Comparison of ENCODE assay signal across 8 cellular contexts in genomic region chr4:145181091-145181501, GRCh38. TPM values are rescaled to one million over a fixed set of nuclear protein-coding genes. Genes with fewer than 3 reads are reported as not detected.
DNase-seq lines count a peak whose midpoint lies in the region; ATAC-seq and TF ChIP-seq lines count a peak whose summit lies in the region.

No MANE protein-coding gene starts in this region.

- in situ Hi-C loops in GM23248 (cut with MboI) = no loop called here

- no peak for TF ChIP-seq CTCF in SU-DHL-6 (IDR thresholded peaks at IDR 0.05; ENCODE audit: insufficient read depth, low read length, poor library complexity, severe bottlenecking)

- H3K4me2 ChIP-seq in GM23248 (ENCODE audit: unreplicated experiment) (peak overlapping the region; percentile 83), SU-DHL-6 (ENCODE audit: low read depth, low read length, poor library complexity, severe bottlenecking) (peak overlapping the region; percentile 83)

- H3K4me3 Mint-ChIP-seq in stimulated activated effector memory CD8-positive, alpha-beta T cell treated with anti-CD3 and anti-CD28 coated beads, Interleukin-12 subunit alpha, Interleukin-12 subunit beta, amount 100 ng/mL, for 72 hours = peak overlapping the region; percentile 80

- H3K79me2 ChIP-seq in GM23248 (ENCODE audit: insufficient read depth) = peaks cover 35% of the 10 kb centered on the region
- peaks cover 34% of the 10 kb centered on the region for H3K79me2 ChIP-seq in SU-DHL-6 (ENCODE audit: insufficient read depth, low read length)

- H3K36me3 Mint-ChIP-seq in stimulated activated effector memory CD8-positive, alpha-beta T cell treated with anti-CD3 and anti-CD28 coated beads, Interleukin-12 subunit alpha, Interleukin-12 subunit beta, amount 100 ng/mL, for 72 hours = peaks cover 24% of the 10 kb centered on the region

- peak overlapping the region; percentile 86 for H3K27ac Mint-ChIP-seq in stimulated activated effector memory CD8-positive, alpha-beta T cell treated with anti-CD3 and anti-CD28 coated beads, Interleukin-12 subunit alpha, Interleukin-12 subunit beta, amount 100 ng/mL, for 72 hours

- H4K20me1 ChIP-seq in GM23248 (ENCODE audit: insufficient read depth) (no peaks in the 10 kb centered on the region), SU-DHL-6 (ENCODE audit: low read depth, low read length) (no peaks in the 10 kb centered on the region)

- peaks cover 10% of the 10 kb centered on the region for H3K4me1 Mint-ChIP-seq in stimulated activated effector memory CD8-positive, alpha-beta T cell treated with anti-CD3 and anti-CD28 coated beads, Interleukin-12 subunit alpha, Interleukin-12 subunit beta, amount 100 ng/mL, for 72 hours

- H3K27me3 ChIP-seq in GM23248 (replicated peaks; ENCODE audit: insufficient read depth) (no peaks in the 10 kb centered on the region), SU-DHL-6 (ENCODE audit: low read length) (no peaks in the 10 kb centered on the region), right cardiac atrium (ENCODE audit: control insufficient read depth, insufficient read depth) (no peaks in the 10 kb centered on the region)

- peak overlapping the region; percentile 89 for H3K27ac ChIP-seq in GM23248
- H3K27ac ChIP-seq in SU-DHL-6 (ENCODE audit: low read depth, low read length) = peak overlapping the region; percentile 60
- H3K27ac ChIP-seq in right cardiac atrium (ENCODE audit: low read length) = peak overlapping the region; percentile 92

- H3K4me1 ChIP-seq in GM23248 (ENCODE audit: insufficient read depth) (peaks cover 17% of the 10 kb centered on the region), right cardiac atrium (ENCODE audit: control insufficient read depth, insufficient read depth, low read length) (peaks cover 3% of the 10 kb centered on the region)

- H3K36me3 ChIP-seq in GM23248 (ENCODE audit: low read depth) = no peaks in the 10 kb centered on the region
- H3K36me3 ChIP-seq in SU-DHL-6 (ENCODE audit: low read length) = no peaks in the 10 kb centered on the region

- ATAC-seq in right cardiac atrium (no peak), GM21423 (IDR thresholded peaks at IDR 0.05; ENCODE audit: unreplicated experiment) (no peak)
- no peak for ATAC-seq in stimulated activated effector memory CD8-positive, alpha-beta T cell treated with anti-CD3 and anti-CD28 coated beads, Interleukin-12 subunit alpha, Interleukin-12 subunit beta, amount 100 ng/mL, for 72 hours

- H3K4me3 ChIP-seq in GM23248 (peak overlapping the region; percentile 87), SU-DHL-6 (ENCODE audit: insufficient read depth, low read length, poor library complexity, severe bottlenecking) (peak overlapping the region; percentile 85), right cardiac atrium (ENCODE audit: low read length) (peak overlapping the region; percentile 67)

- H3F3A ChIP-seq in GM23248 (ENCODE audit: insufficient read depth) = peaks cover 30% of the 10 kb centered on the region
- H3F3A ChIP-seq in SU-DHL-6 (ENCODE audit: insufficient read depth) = peaks cover 9% of the 10 kb centered on the region

- DNase-seq in GM23248 (no peak), right cardiac atrium (no peak), GDM1 (lab: John Stamatoyannopoulos, UW) (no peak), SIG-M5 treated with dmso at 0.1 percent for 504 hours (lab: John Stamatoyannopoulos, UW; ENCODE audit: unreplicated experiment) (no peak), mucosa of gallbladder (ENCODE audit: low spot score) (no peak)
- DNase-seq in stimulated activated effector memory CD8-positive, alpha-beta T cell treated with anti-CD3 and anti-CD28 coated beads, Interleukin-12 subunit alpha, Interleukin-12 subunit beta, amount 100 ng/mL, for 72 hours (ENCODE audit: low spot score in 2 of 2) = no peak

- WGBS in GM23248 (ENCODE audit: low coverage in 1 of 2, low lambda C conversion rate in 2 of 2, missing lambda C conversion rate in 2 of 2), 2 experiments = 1 to 3% methylated on average over 7 of the region's 7 CpGs
- WGBS in right cardiac atrium = 11% methylated on average over 7 of the region's 7 CpGs

- no peaks in the 10 kb centered on the region for H3K9me2 ChIP-seq in GM23248 (ENCODE audit: insufficient read depth)
- no peaks in the 10 kb centered on the region for H3K9me2 ChIP-seq in SU-DHL-6 (replicated peaks; ENCODE audit: insufficient read depth, low read length)

- H2AFZ ChIP-seq in GM23248 (peak overlapping the region; percentile 96), SU-DHL-6 (ENCODE audit: low read depth, low read length, severe bottlenecking) (peak overlapping the region; percentile 91)

- intact Hi-C loops in right cardiac atrium (cut with DNase I) = no loop called here

- H3K9me3 ChIP-seq in GM23248 (ENCODE audit: low read depth) (no peaks in the 10 kb centered on the region), SU-DHL-6 (ENCODE audit: insufficient read depth, low read length) (no peaks in the 10 kb centered on the region), right cardiac atrium (ENCODE audit: control insufficient read depth, low read length) (no peaks in the 10 kb centered on the region)

- H3K9ac ChIP-seq in GM23248 = peak overlapping the region; percentile 82
- peak overlapping the region; percentile 82 for H3K9ac ChIP-seq in SU-DHL-6 (ENCODE audit: low read length)

- H3K9me3 Mint-ChIP-seq in stimulated activated effector memory CD8-positive, alpha-beta T cell treated with anti-CD3 and anti-CD28 coated beads, Interleukin-12 subunit alpha, Interleukin-12 subunit beta, amount 100 ng/mL, for 72 hours = no peaks in the 10 kb centered on the region

RNA-seq across cellular contexts. Expression of gene OTUD4, which starts 0.7 kb away (rescaled TPM):
- 16.1 and 28.2 TPM in 2 replicates for total RNA-seq in GM23248 (2014; rRNA removed; shearing (Covaris generic))
- polyA plus RNA-seq in GM23248 (2016; fragmentation: Nextera tagmentation; extraction: Ambion mirVana) (11.6 and 15.7 TPM in 2 replicates), right cardiac atrium (8.8 TPM)
- total RNA-seq in right cardiac atrium (10 to 100 TPM; 27.0 to 27.6 (median 27.1) TPM), mucosa of gallbladder (28.5 TPM)
